Comparison of ENCODE assay signal across 1 cellular context in genomic region chr13:52159159-52159982, GRCh38.
TF ChIP-seq lines count a peak whose summit lies in the region.

A gene with protein sequence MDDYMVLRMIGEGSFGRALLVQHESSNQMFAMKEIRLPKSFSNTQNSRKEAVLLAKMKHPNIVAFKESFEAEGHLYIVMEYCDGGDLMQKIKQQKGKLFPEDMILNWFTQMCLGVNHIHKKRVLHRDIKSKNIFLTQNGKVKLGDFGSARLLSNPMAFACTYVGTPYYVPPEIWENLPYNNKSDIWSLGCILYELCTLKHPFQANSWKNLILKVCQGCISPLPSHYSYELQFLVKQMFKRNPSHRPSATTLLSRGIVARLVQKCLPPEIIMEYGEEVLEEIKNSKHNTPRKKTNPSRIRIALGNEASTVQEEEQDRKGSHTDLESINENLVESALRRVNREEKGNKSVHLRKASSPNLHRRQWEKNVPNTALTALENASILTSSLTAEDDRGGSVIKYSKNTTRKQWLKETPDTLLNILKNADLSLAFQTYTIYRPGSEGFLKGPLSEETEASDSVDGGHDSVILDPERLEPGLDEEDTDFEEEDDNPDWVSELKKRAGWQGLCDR (minus strand): TSS chr13:52159597. CDS start chr13:52156191, 3,406 bp downstream.

TF ChIP-seq in K562, 482 proteins besides CTCF, POLR2A, EP300 and RAD21 (continued from another document and continues in another):
- no peak for TF ChIP-seq ZBTB40 (IDR thresholded peaks at IDR 0.05)
- TF ChIP-seq ZBTB40 (CRISPR knock-in tag; IDR thresholded peaks at IDR 0.05), result peak; percentile 49; the same call in 1 of the 2 replicates
- TF ChIP-seq E2F5 (CRISPR knock-in tag; IDR thresholded peaks at IDR 0.05), result 0 out of 2 replicates have a peak, but pooled peaks have one; percentile 27
- no peak for TF ChIP-seq GMEB1 (CRISPR knock-in tag; IDR thresholded peaks at IDR 0.05)
- peak; percentile 41 for TF ChIP-seq CCNT2 (IDR thresholded peaks at IDR 0.05; ENCODE audit: borderline replicate concordance, extremely low read depth, insufficient read length, low read depth, low read length)
- TF ChIP-seq ZNF347 (CRISPR knock-in tag; IDR thresholded peaks at IDR 0.05; ENCODE audit: low read depth), result no peak
- TF ChIP-seq, protein P1, sequence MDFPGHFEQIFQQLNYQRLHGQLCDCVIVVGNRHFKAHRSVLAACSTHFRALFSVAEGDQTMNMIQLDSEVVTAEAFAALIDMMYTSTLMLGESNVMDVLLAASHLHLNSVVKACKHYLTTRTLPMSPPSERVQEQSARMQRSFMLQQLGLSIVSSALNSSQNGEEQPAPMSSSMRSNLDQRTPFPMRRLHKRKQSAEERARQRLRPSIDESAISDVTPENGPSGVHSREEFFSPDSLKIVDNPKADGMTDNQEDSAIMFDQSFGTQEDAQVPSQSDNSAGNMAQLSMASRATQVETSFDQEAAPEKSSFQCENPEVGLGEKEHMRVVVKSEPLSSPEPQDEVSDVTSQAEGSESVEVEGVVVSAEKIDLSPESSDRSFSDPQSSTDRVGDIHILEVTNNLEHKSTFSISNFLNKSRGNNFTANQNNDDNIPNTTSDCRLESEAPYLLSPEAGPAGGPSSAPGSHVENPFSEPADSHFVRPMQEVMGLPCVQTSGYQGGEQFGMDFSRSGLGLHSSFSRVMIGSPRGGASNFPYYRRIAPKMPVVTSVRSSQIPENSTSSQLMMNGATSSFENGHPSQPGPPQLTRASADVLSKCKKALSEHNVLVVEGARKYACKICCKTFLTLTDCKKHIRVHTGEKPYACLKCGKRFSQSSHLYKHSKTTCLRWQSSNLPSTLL (IDR thresholded peaks at IDR 0.05), result no peak
- TF ChIP-seq CHD1 (IDR thresholded peaks at IDR 0.05; ENCODE audit: low read length), result no peak
- no peak for TF ChIP-seq MTF1 (CRISPR knock-in tag; IDR thresholded peaks at IDR 0.05; ENCODE audit: borderline replicate concordance)
- peak in 1 of 2 experiments; percentile 24; a peak in 1 of 4 replicates for TF ChIP-seq FOXA3 (CRISPR knock-in tag; conservative IDR thresholded peaks at IDR 0.05 in 1 of 2, IDR thresholded peaks at IDR 0.05 in 1 of 2)
- peak; percentile 93; the same call in 1 of the 2 replicates for TF ChIP-seq ATF6 (CRISPR knock-in tag; IDR thresholded peaks at IDR 0.05)
- peak; percentile 73; the same call in 1 of the 2 replicates for TF ChIP-seq ZNF511 (CRISPR knock-in tag; IDR thresholded peaks at IDR 0.05)
- 0 out of 2 replicates have a peak, but pooled peaks have one; percentile 53 for TF ChIP-seq ZNF224 (CRISPR knock-in tag; IDR thresholded peaks at IDR 0.05)
- TF ChIP-seq MYC (IDR thresholded peaks at IDR 0.05; ENCODE audit: low read depth, low read length), result peak; percentile 61; the same call in 1 of the 2 replicates
- no peak for TF ChIP-seq MYC (CRISPR knock-in tag; IDR thresholded peaks at IDR 0.05; ENCODE audit: borderline replicate concordance, low read depth)
- TF ChIP-seq, protein P2, sequence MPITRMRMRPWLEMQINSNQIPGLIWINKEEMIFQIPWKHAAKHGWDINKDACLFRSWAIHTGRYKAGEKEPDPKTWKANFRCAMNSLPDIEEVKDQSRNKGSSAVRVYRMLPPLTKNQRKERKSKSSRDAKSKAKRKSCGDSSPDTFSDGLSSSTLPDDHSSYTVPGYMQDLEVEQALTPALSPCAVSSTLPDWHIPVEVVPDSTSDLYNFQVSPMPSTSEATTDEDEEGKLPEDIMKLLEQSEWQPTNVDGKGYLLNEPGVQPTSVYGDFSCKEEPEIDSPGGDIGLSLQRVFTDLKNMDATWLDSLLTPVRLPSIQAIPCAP (CRISPR knock-in tag; IDR thresholded peaks at IDR 0.05; ENCODE audit: borderline replicate concordance), result 0 out of 2 replicates have a peak, but pooled peaks have one; percentile 72
- TF ChIP-seq CREM (IDR thresholded peaks at IDR 0.05; ENCODE audit: low read depth), result 0 out of 2 replicates have a peak, but pooled peaks have one; percentile 4
- 0 out of 4 replicates have a peak, but pooled peaks of 1 of the 2 experiments have one; percentile 87 for TF ChIP-seq MLX (CRISPR knock-in tag; conservative IDR thresholded peaks at IDR 0.05)
- TF ChIP-seq, protein P3, sequence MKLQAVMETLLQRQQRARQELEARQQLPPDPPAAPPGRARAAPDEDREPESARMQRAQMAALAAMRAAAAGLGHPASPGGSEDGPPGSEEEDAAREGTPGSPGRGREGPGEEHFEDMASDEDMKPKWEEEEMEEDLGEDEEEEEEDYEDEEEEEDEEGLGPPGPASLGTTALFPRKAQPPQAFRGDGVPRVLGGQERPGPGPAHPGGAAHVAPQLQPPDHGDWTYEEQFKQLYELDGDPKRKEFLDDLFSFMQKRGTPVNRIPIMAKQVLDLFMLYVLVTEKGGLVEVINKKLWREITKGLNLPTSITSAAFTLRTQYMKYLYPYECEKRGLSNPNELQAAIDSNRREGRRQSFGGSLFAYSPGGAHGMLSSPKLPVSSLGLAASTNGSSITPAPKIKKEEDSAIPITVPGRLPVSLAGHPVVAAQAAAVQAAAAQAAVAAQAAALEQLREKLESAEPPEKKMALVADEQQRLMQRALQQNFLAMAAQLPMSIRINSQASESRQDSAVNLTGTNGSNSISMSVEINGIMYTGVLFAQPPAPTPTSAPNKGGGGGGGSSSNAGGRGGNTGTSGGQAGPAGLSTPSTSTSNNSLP (IDR thresholded peaks at IDR 0.05; ENCODE audit: borderline replicate concordance, low read depth, low read length), result no peak
- TF ChIP-seq, protein P4, sequence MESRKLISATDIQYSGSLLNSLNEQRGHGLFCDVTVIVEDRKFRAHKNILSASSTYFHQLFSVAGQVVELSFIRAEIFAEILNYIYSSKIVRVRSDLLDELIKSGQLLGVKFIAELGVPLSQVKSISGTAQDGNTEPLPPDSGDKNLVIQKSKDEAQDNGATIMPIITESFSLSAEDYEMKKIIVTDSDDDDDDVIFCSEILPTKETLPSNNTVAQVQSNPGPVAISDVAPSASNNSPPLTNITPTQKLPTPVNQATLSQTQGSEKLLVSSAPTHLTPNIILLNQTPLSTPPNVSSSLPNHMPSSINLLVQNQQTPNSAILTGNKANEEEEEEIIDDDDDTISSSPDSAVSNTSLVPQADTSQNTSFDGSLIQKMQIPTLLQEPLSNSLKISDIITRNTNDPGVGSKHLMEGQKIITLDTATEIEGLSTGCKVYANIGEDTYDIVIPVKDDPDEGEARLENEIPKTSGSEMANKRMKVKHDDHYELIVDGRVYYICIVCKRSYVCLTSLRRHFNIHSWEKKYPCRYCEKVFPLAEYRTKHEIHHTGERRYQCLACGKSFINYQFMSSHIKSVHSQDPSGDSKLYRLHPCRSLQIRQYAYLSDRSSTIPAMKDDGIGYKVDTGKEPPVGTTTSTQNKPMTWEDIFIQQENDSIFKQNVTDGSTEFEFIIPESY (CRISPR knock-in tag; IDR thresholded peaks at IDR 0.05), result peak; percentile 77
